ENCODE assay signal across 34 cellular contexts in the genomic region with DNA sequence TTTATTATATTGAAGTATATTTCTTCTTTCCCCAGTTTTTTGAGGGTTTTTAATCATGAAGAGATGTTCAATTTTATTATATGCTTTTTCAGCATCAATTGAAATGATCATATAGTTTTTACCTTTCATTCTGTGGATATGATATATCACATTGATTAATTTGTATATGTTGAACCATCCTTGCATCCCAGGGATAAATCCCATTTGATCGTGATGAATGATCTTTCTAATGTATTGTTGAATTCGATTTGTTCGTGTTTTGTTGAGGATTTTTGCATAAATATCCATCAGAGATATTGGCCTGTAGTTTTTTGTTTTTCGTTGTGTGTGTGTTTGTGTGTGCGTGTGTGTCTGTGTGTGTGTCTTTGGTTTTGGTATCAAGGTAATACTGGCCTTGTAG.
"Had no signal": no experiment of that assay in that cellular context is flagged by ENCODE, and none has a peak within 500 bp of the region (broad histone marks: within the 10 kb centered on the region; RNA-seq: fewer than 3 reads in every experiment).

No MANE protein-coding gene starts in this region.

- DNase-seq: Karpas-422, Kasumi-1, MG63, MM.1S, MV-4-11, NCI-H1048, NCI-H1092, NCI-H1092 treated with DMSO at 0.1 percent for 48 hours, NCI-H1105, NCI-H1105 treated with DMSO at 0.1 percent for 48 hours, NCI-H1417, NCI-H1417 treated with DMSO at 0.1 percent for 48 hours, NCI-H1436, NCI-H1436 treated with DMSO at 0.1 percent for 48 hours, NCI-H146, NCI-H1694, NCI-H1694 treated with DMSO at 0.1 percent for 48 hours, NCI-H187, NCI-H187 treated with DMSO at 0.1 percent for 48 hours, NCI-H1930, NCI-H2029, NCI-H2029 treated with DMSO at 0.1 percent for 48 hours, NCI-H2081, NCI-H2081 treated with DMSO at 0.1 percent for 48 hours, NCI-H2107, NCI-H2171, NCI-H2171 treated with DMSO at 0.1 percent for 48 hours, NCI-H2227 treated with DMSO at 0.1 percent for 48 hours, NCI-H226, NCI-H345, NCI-H446, NCI-H446 treated with DMSO at 0.1 percent for 48 hours, NCI-H510A, NCI-H510A treated with DMSO at 0.1 percent for 48 hours had no signal

- H3K36me3 ChIP-seq: MG63 had no signal

- H3K27me3 ChIP-seq: MG63 had no signal

- H3K4me3 ChIP-seq: MG63 had no signal
